ENCODE assay signal across 10 cellular contexts in genomic region chr5:59543826-59544442, GRCh38.
DNase-seq lines count a peak whose midpoint lies in the region; ATAC-seq, FAIRE-seq and TF ChIP-seq lines count a peak whose summit lies in the region.
"Had no signal": no experiment of that assay in that cellular context is flagged by ENCODE, and none has a peak within 500 bp of the region (broad histone marks: within the 10 kb centered on the region; RNA-seq: fewer than 3 reads in every experiment).

No MANE protein-coding gene starts in this region.

- H3K4me3 Mint-ChIP-seq in activated CD4-positive, alpha-beta memory T cell treated with anti-CD3 and anti-CD28 coated beads for 36 hours: no peak overlapping the region
- H3K4me3 Mint-ChIP-seq: activated T-cell treated with anti-CD3 and anti-CD28 coated beads, Interleukin-2, amount 50 U/mL, for 4 hours had no signal

- no peaks in the 10 kb centered on the region for H3K36me3 ChIP-seq in testis (ENCODE audit: low read depth, missing control alignments)

- no peaks in the 10 kb centered on the region for H3K4me1 ChIP-seq in testis

- intact Hi-C loops in Right ventricle myocardium superior (cut with DNase I) (no loop called here), testis (cut with DNase I; ENCODE audit: low total_unique reads) (no loop called here)
- intact Hi-C loops in activated CD4-positive, alpha-beta memory T cell treated with anti-CD3 and anti-CD28 coated beads for 36 hours (cut with micrococcal nuclease): no loop called here

- H3K9me3 ChIP-seq in testis: no peaks in the 10 kb centered on the region

- H3K27me3 ChIP-seq in testis: no peaks in the 10 kb centered on the region

- 75 to 76% methylated on average over 2 of the region's 2 CpGs for WGBS in testis, 2 donors

- no peaks in the 10 kb centered on the region for H3K9me3 Mint-ChIP-seq in activated CD4-positive, alpha-beta memory T cell treated with anti-CD3 and anti-CD28 coated beads for 36 hours
- H3K9me3 Mint-ChIP-seq: activated T-cell treated with anti-CD3 and anti-CD28 coated beads, Interleukin-2, amount 50 U/mL, for 4 hours had no signal

- no peak overlapping the region for H3K27ac ChIP-seq in testis

- POLR2A ChIA-PET in activated CD4-positive, alpha-beta memory T cell treated with anti-CD3 and anti-CD28 coated beads for 36 hours (lab: Charles Lee): no interaction called here

- no peak overlapping the region for H3K4me3 ChIP-seq in testis

- no peaks in the 10 kb centered on the region for H3K27me3 Mint-ChIP-seq in activated CD4-positive, alpha-beta memory T cell treated with anti-CD3 and anti-CD28 coated beads for 36 hours

- no peak for FAIRE-seq in HTR-8/SVneo (lab: Jason Lieb, UNC)

- no peaks in the 10 kb centered on the region for H3K4me1 Mint-ChIP-seq in activated CD4-positive, alpha-beta memory T cell treated with anti-CD3 and anti-CD28 coated beads for 36 hours (ENCODE audit: low read depth)

- no peak for TF ChIP-seq CTCF in testis (IDR thresholded peaks at IDR 0.05)

- H3K36me3 Mint-ChIP-seq in activated CD4-positive, alpha-beta memory T cell treated with anti-CD3 and anti-CD28 coated beads for 36 hours: no peaks in the 10 kb centered on the region

- DNase-seq in DMS53 treated with DMSO at 0.1 percent for 48 hours (lab: John Stamatoyannopoulos, UW; ENCODE audit: unreplicated experiment) (peak; percentile 86), NCI-H446 (lab: John Stamatoyannopoulos, UW) (peak; percentile 29 to 56), Right ventricle myocardium superior (no peak), renal cortical epithelial cell (ENCODE audit: low read depth) (peak; percentile 98), testis (no peak), RKO (ENCODE audit: low spot score) (no peak), HTR-8/SVneo (ENCODE audit: insufficient read length, low spot score) (no peak)
- no peak for DNase-seq in activated CD4-positive, alpha-beta memory T cell treated with anti-CD3 and anti-CD28 coated beads for 36 hours
- DNase-seq: activated T-cell treated with anti-CD3 and anti-CD28 coated beads, Interleukin-2, amount 50 U/mL, for 4 hours; EL had no signal

- peak; percentile 49 for ATAC-seq in Right ventricle myocardium superior (ENCODE audit: poor library complexity)
- ATAC-seq: activated T-cell treated with anti-CD3 and anti-CD28 coated beads, Interleukin-2, amount 50 U/mL, for 4 hours had no signal

- CTCF ChIA-PET in activated CD4-positive, alpha-beta memory T cell treated with anti-CD3 and anti-CD28 coated beads for 36 hours (lab: Charles Lee): no interaction called here

- TF ChIP-seq POLR2A in testis (IDR thresholded peaks at IDR 0.05): no peak

- H3K27ac Mint-ChIP-seq in activated CD4-positive, alpha-beta memory T cell treated with anti-CD3 and anti-CD28 coated beads for 36 hours: no peak overlapping the region

Comparison
In these comparisons a context has a peak if more than half of its experiments do, and no peak if none do; other contexts are left out.
1. DNase-seq: peak in DMS53 treated with DMSO at 0.1 percent for 48 hours (single experiment), NCI-H446 (2 of 2) and renal cortical epithelial cell (single experiment); none in Right ventricle myocardium superior (single experiment), testis (single experiment), activated CD4-positive, alpha-beta memory T cell treated with anti-CD3 and anti-CD28 coated beads for 36 hours (single experiment), RKO (single experiment) and HTR-8/SVneo (single experiment).